ENCODE assay signal across 9 cellular contexts in genomic region chr9:5427005-5427404, GRCh38. TPM values are rescaled to one million over a fixed set of nuclear protein-coding genes. Genes with fewer than 3 reads are reported as not detected.
"Had no signal": no experiment of that assay in that cellular context is flagged by ENCODE, and none has a peak within 500 bp of the region (broad histone marks: within the 10 kb centered on the region; RNA-seq: fewer than 3 reads in every experiment).

No MANE protein-coding gene starts in this region.

- H3K27me3 Mint-ChIP-seq: IgD-negative memory B cell had no signal

- H3K4me3 ChIP-seq: GM23248, HAP-1 had no signal

- FAIRE-seq: HepG2 had no signal

- H3K27ac ChIP-seq: GM23248, HL-60 had no signal

- H3K9me3 Mint-ChIP-seq: HFFc6, IgD-negative memory B cell had no signal

- H2AFZ ChIP-seq: GM23248 had no signal

- H3K9me3 ChIP-seq: HAP-1 had no signal

- DNase-seq: GOT3, H7, HFFc6 had no signal

- H3K9ac ChIP-seq: GM23248 had no signal

- H3K27ac Mint-ChIP-seq: HFFc6, IgD-negative memory B cell had no signal

- H3K4me3 Mint-ChIP-seq: HFFc6, IgD-negative memory B cell had no signal

- H3K4me1 ChIP-seq: HAP-1 had no signal

- ATAC-seq: HCT116, HepG2 had no signal

RNA-seq across cellular contexts. Expression of gene CD274, which starts 23.3 kb away (rescaled TPM):
- total RNA-seq: H7 had no signal
